ENCODE assay signal across 11 cellular contexts in the genomic region with DNA sequence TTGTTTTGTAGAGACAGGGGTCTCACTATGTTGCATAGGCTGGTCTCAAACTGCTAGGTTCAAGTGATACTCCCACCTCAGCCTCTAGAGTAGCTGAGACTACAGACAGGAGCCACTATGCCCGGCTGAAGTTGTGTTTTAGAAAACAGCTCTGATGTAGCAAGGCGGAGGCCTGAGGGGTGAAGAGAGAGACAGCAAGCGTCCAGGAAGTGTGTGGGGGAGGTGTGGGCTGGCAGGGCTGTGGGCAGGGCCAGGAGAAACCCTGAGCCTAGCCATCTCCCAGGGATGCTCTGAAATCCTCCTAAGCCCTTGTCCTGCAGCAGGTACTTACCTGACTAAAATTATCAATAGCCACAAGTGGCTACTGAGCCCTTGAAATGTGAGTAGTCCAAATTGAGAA. TPM values are rescaled to one million over a fixed set of nuclear protein-coding genes. Genes with fewer than 3 reads are reported as not detected.
DNase-seq lines count a peak whose midpoint lies in the region; ATAC-seq and TF ChIP-seq lines count a peak whose summit lies in the region.
"Had no signal": no experiment of that assay in that cellular context is flagged by ENCODE, and none has a peak within 500 bp of the region (broad histone marks: within the 10 kb centered on the region; RNA-seq: fewer than 3 reads in every experiment).

No MANE protein-coding gene starts in this region.

- H3K36me3 Mint-ChIP-seq in T-helper 17 cell (ENCODE audit: low read depth) (no peaks in the 10 kb centered on the region), chondrocyte (ENCODE audit: low read depth) (no peaks in the 10 kb centered on the region)

- DNase-seq in stimulated activated naive CD4-positive, alpha-beta T cell (lab: John Stamatoyannopoulos, UW) = peak in 5 of 6 experiments; percentile 12 to 41 (median 28)
- DNase-seq in stimulated activated naive CD4-positive, alpha-beta T cell treated with Interleukin-2 at 50 U/mL for 16 hours (lab: John Stamatoyannopoulos, UW) = no peak
- no peak for DNase-seq in T-helper 17 cell
- no peak for DNase-seq in effector memory CD4-positive, alpha-beta T cell
- DNase-seq in upper lobe of right lung = peak; percentile 73
- no peak for DNase-seq in chondrocyte (ENCODE audit: low spot score)
- no peak for DNase-seq in effector CD4-positive, alpha-beta T cell

- H3K4me1 Mint-ChIP-seq in T-helper 17 cell (peaks cover 14% of the 10 kb centered on the region), chondrocyte (ENCODE audit: low read depth) (peaks cover 26% of the 10 kb centered on the region)

- H3K27ac Mint-ChIP-seq in T-helper 17 cell (peak overlapping the region; percentile 32), chondrocyte (ENCODE audit: unreplicated experiment) (no peak overlapping the region)

- peaks cover 7% of the 10 kb centered on the region for H3K4me1 ChIP-seq in effector memory CD4-positive, alpha-beta T cell (ENCODE audit: control insufficient read depth, insufficient read depth, low read length, poor library complexity, severe bottlenecking)
- peaks cover 28% of the 10 kb centered on the region for H3K4me1 ChIP-seq in upper lobe of right lung
- H3K4me1 ChIP-seq: ascending aorta had no signal

- H3K4me3 Mint-ChIP-seq in T-helper 17 cell = peak overlapping the region; percentile 5
- no peak overlapping the region for H3K4me3 Mint-ChIP-seq in chondrocyte (ENCODE audit: unreplicated experiment)

- H3K36me3 ChIP-seq in effector memory CD4-positive, alpha-beta T cell (ENCODE audit: control insufficient read depth, insufficient read depth, low read length) = no peaks in the 10 kb centered on the region
- H3K36me3 ChIP-seq in upper lobe of right lung = no peaks in the 10 kb centered on the region
- H3K36me3 ChIP-seq: ascending aorta, esophagus muscularis mucosa had no signal

- intact Hi-C loops in upper lobe of right lung (cut with DNase I) = loop anchor here (5.0 kb wide), 2 partner anchors 46 to 106 kb away; no protein-coding TSS in a partner anchor

- peak; percentile 52 for ATAC-seq in T-helper 17 cell
- peak; percentile 54 for ATAC-seq in upper lobe of right lung
- ATAC-seq in HG02759 (IDR thresholded peaks at IDR 0.05; ENCODE audit: unreplicated experiment) = no peak

- no peak for TF ChIP-seq CTCF in upper lobe of right lung (IDR thresholded peaks at IDR 0.05)
- no peak for TF ChIP-seq CTCF in chondrocyte (IDR thresholded peaks at IDR 0.05)

- no peaks in the 10 kb centered on the region for H3K9me3 Mint-ChIP-seq in chondrocyte (ENCODE audit: low read depth)

- H3K27me3 Mint-ChIP-seq in T-helper 17 cell (no peaks in the 10 kb centered on the region), chondrocyte (ENCODE audit: low read depth) (no peaks in the 10 kb centered on the region)

- H3K27me3 ChIP-seq in effector memory CD4-positive, alpha-beta T cell (replicated peaks; ENCODE audit: control insufficient read depth, insufficient read depth, low read length, poor library complexity, severe bottlenecking) = no peaks in the 10 kb centered on the region
- no peaks in the 10 kb centered on the region for H3K27me3 ChIP-seq in upper lobe of right lung
- H3K27me3 ChIP-seq: ascending aorta, esophagus muscularis mucosa had no signal

- no peak overlapping the region for H3K4me3 ChIP-seq in effector memory CD4-positive, alpha-beta T cell (ENCODE audit: insufficient read depth, low read depth, low read length, poor library complexity, severe bottlenecking)
- no peak overlapping the region for H3K4me3 ChIP-seq in upper lobe of right lung
- H3K4me3 ChIP-seq: ascending aorta, esophagus muscularis mucosa had no signal

- H3K9me3 ChIP-seq in T-helper 17 cell (ENCODE audit: control insufficient read depth, low read length, poor library complexity, severe bottlenecking) = no peaks in the 10 kb centered on the region
- no peaks in the 10 kb centered on the region for H3K9me3 ChIP-seq in effector memory CD4-positive, alpha-beta T cell (ENCODE audit: control insufficient read depth, low read length)
- no peaks in the 10 kb centered on the region for H3K9me3 ChIP-seq in upper lobe of right lung
- H3K9me3 ChIP-seq: ascending aorta, esophagus muscularis mucosa had no signal

- H3K27ac ChIP-seq in effector memory CD4-positive, alpha-beta T cell (ENCODE audit: insufficient read depth, low read length, poor library complexity, severe bottlenecking) = peak overlapping the region; percentile 25
- H3K27ac ChIP-seq in upper lobe of right lung = no peak overlapping the region
- H3K27ac ChIP-seq: ascending aorta, esophagus muscularis mucosa, KMS-11 had no signal

RNA-seq across cellular contexts. Expression of gene RPS3, which starts 16.1 kb away (rescaled TPM):
- total RNA-seq in T-helper 17 cell (1,000 to 10,000 TPM; 4,448 to 4,546 TPM), upper lobe of right lung (1,778 TPM), chondrocyte (1,466 to 1,585 TPM (median 1,486 TPM) in 3 replicates)

RNA-seq across cellular contexts. Expression of gene ARRB1, which starts 31.8 kb away (rescaled TPM):
- 10 to 100 TPM; 26.3 to 39.6 TPM for total RNA-seq in T-helper 17 cell
- 188 TPM for total RNA-seq in upper lobe of right lung
- 14.4 to 19.1 TPM (median 16.6 TPM) in 3 replicates for total RNA-seq in chondrocyte

RNA-seq across cellular contexts. Expression of gene KLHL35, which starts 49.8 kb away (rescaled TPM):
- 1 to 10 TPM; 1.3 to 3.1 TPM for total RNA-seq in T-helper 17 cell
- 3.4 TPM for total RNA-seq in upper lobe of right lung
- 6.3 to 12.5 TPM (median 10.1 TPM) in 3 replicates for total RNA-seq in chondrocyte
- total RNA-seq: ascending aorta had no signal

Comparison
In these comparisons a context has a peak if more than half of its experiments do, and no peak if none do; other contexts are left out.
1. DNase-seq: peak in stimulated activated naive CD4-positive, alpha-beta T cell (5 of 6) and upper lobe of right lung (single experiment); none in stimulated activated naive CD4-positive, alpha-beta T cell treated with Interleukin-2 at 50 U/mL for 16 hours (single experiment), T-helper 17 cell (0 of 3), effector memory CD4-positive, alpha-beta T cell (0 of 3), chondrocyte (single experiment) and effector CD4-positive, alpha-beta T cell (single experiment).